21 cellular contexts compared by ENCODE assay signal in the genomic region with DNA sequence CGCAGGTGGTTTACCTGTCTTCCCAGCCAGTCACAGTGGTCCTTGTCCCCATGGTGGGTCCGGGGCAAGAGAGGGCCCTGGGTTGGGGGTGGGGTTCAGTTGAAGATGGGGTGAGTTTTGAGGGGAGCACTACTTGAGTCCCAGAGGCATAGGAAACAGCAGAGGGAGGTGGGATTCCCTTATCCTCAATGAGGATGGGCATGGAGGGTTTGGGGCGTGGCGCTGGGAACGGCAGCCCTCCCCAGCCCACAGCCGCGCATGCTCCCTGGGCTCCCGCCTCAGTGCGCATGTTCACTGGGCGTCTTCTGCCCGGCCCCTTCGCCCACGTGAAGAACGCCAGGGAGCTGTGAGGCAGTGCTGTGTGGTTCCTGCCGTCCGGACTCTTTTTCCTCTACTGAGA. TPM values are rescaled to one million over a fixed set of nuclear protein-coding genes. Genes with fewer than 3 reads are reported as not detected.
"Had no signal": no experiment of that assay in that cellular context is flagged by ENCODE, and none has a peak within 500 bp of the region (broad histone marks: within the 10 kb centered on the region; RNA-seq: fewer than 3 reads in every experiment).

GAGE12E (plus strand) TSS at position 301 of the 400 bp plus-strand sequence. CDS start 1,155 bp downstream, outside the sequence.

RNA-seq across cellular contexts. Expression of gene GAGE12E, which starts in this region (rescaled TPM):
- total RNA-seq: activated naive CD4-positive, alpha-beta T cell treated with anti-CD3 and anti-CD28 coated beads for 36 hours; activated naive CD4-positive, alpha-beta T cell treated with anti-CD3 and anti-CD28 coated beads, Interleukin-2, amount 50 U/mL, for 72 hours; activated naive CD8-positive, alpha-beta T cell treated with anti-CD3 and anti-CD28 coated beads for 36 hours; activated naive CD8-positive, alpha-beta T cell treated with anti-CD3 and anti-CD28 coated beads, Interleukin-2, amount 10 ng/mL, durations not matched to agents 7 days and 5 days; activated T-cell treated with anti-CD3 and anti-CD28 coated beads, Interleukin-2, amount 50 U/mL, for 4 hours; activated T-cell treated with anti-CD3 and anti-CD28 coated beads, Interleukin-2, amount 50 U/mL, for 72 hours; activated T-helper 1 cell treated with anti-CD3 and anti-CD28 coated beads, Interleukin-12 subunit alpha, Interleukin-12 subunit beta, Interleukin-2, Interleukin-4 antibody, amounts not matched to agents 30 ng/mL and 10 ng/mL and 1 ng/mL, durations not matched to agents 14 hours and 24 hours and 36 hours; activated T-helper 17 cell treated with anti-CD3 and anti-CD28 coated beads, Interleukin-2, amount 50 U/mL, for 72 hours; activated T-helper 2 cell treated with anti-CD3 and anti-CD28 coated beads, Interferon-gamma antibody, Interleukin-2, Interleukin-4, amounts not matched to agents 10 μg/mL and 5 μg/mL and 100 μg/mL, durations not matched to agents 14 hours and 24 hours and 36 hours; adrenal gland; aorta; ascending aorta; astrocyte; body of pancreas; breast epithelium; bronchial epithelial cell; cardiac muscle cell; cardiac septum; cerebellum; chondrocyte had no signal
- polyA plus RNA-seq: adipose tissue, adrenal gland, aorta, cardiac muscle cell had no signal
